In genomic region chr4:138113819-138114415, GRCh38 we compare ENCODE assay signal across 12 cellular contexts.
A peak's percentile ranks its signal among the peaks of the same experiment; 100 is the strongest.
DNase-seq lines count a peak whose midpoint lies in the region; ATAC-seq and TF ChIP-seq lines count a peak whose summit lies in the region.
"Had no signal": no experiment of that assay in that cellular context is flagged by ENCODE, and none has a peak within 500 bp of the region (broad histone marks: within the 10 kb centered on the region; RNA-seq: fewer than 3 reads in every experiment).

No MANE protein-coding gene starts in this region.

- H3K9ac ChIP-seq in Karpas-422 (ENCODE audit: low read length), result 0 out of 2 replicates have a peak overlapping the region, but pooled peaks have one; percentile 1

- H3K27ac ChIP-seq in Karpas-422 (ENCODE audit: low read length), result peak overlapping the region; percentile 81
- H3K27ac ChIP-seq: SK-N-MC, tibial artery had no signal

- H3K36me3 ChIP-seq in Karpas-422 (ENCODE audit: insufficient read depth, low read length) (no peaks in the 10 kb centered on the region), kidney epithelial cell (ENCODE audit: control insufficient read depth, insufficient read depth, low read length) (no peaks in the 10 kb centered on the region), MG63 (no peaks in the 10 kb centered on the region)
- H3K36me3 ChIP-seq: tibial artery had no signal

- H3K4me2 ChIP-seq in Karpas-422 (ENCODE audit: low read depth, low read length, poor library complexity, severe bottlenecking), result peak overlapping the region; percentile 63

- H3K4me3 ChIP-seq in Karpas-422 (ENCODE audit: low read length), result peak overlapping the region; percentile 39
- H3K4me3 ChIP-seq in kidney epithelial cell (ENCODE audit: low read depth, low read length), result no peak overlapping the region
- no peak overlapping the region for H3K4me3 ChIP-seq in MG63
- H3K4me3 ChIP-seq: SK-N-MC, tibial artery had no signal

- H4K20me1 ChIP-seq in Karpas-422 (ENCODE audit: insufficient read depth, low read depth, low read length), result no peaks in the 10 kb centered on the region

- TF ChIP-seq CTCF in kidney epithelial cell (IDR thresholded peaks at IDR 0.05; ENCODE audit: insufficient read depth, low read length, poor library complexity, severe bottlenecking), result no peak

- H3K9me3 ChIP-seq in Karpas-422 (ENCODE audit: low read length), result no peaks in the 10 kb centered on the region
- H3K9me3 ChIP-seq in MG63, result no peaks in the 10 kb centered on the region
- H3K9me3 ChIP-seq: tibial artery had no signal

- H3K27me3 ChIP-seq in Karpas-422 (ENCODE audit: low read length) (no peaks in the 10 kb centered on the region), kidney epithelial cell (ENCODE audit: control insufficient read depth, insufficient read depth, low read length) (no peaks in the 10 kb centered on the region), MG63 (no peaks in the 10 kb centered on the region)
- H3K27me3 ChIP-seq: tibial artery had no signal

- no peaks in the 10 kb centered on the region for H3K9me2 ChIP-seq in Karpas-422 (replicated peaks; ENCODE audit: insufficient read depth, low read length)

- ATAC-seq in GM18858 (IDR thresholded peaks at IDR 0.05; ENCODE audit: unreplicated experiment) (peak; percentile 12), HG02759 (IDR thresholded peaks at IDR 0.05; ENCODE audit: unreplicated experiment) (peak; percentile 22), GM21515 (IDR thresholded peaks at IDR 0.05; ENCODE audit: unreplicated experiment) (no peak)
- ATAC-seq: activated T-helper 17 cell treated with anti-CD3 and anti-CD28 coated beads, Interleukin-2, amount 50 U/mL, for 72 hours had no signal

- peak overlapping the region; percentile 38; the same call in 1 of the 2 replicates for H2AFZ ChIP-seq in Karpas-422 (ENCODE audit: low read length)

- H3K4me1 ChIP-seq in Karpas-422 (ENCODE audit: low read length), result peaks cover 57% of the 10 kb centered on the region

- H3K79me2 ChIP-seq in Karpas-422 (ENCODE audit: low read length), result no peaks in the 10 kb centered on the region

- DNase-seq in Karpas-422 (no peak), kidney epithelial cell (ENCODE audit: low read depth) (peak; percentile 34), NCI-H524 treated with DMSO at 0.1 percent for 48 hours (lab: John Stamatoyannopoulos, UW) (no peak), MG63 (no peak)
- no peak for DNase-seq in stimulated activated CD4-positive, alpha-beta T cell treated with anti-CD3 and anti-CD28 coated beads, Interleukin-4, amount 100 ng/mL, for 4 hours
- DNase-seq: head of caudate nucleus, tibial artery had no signal
